12 cellular contexts compared by ENCODE assay signal in genomic region chr7:116139007-116139406, GRCh38.
DNase-seq lines count a peak whose midpoint lies in the region; ATAC-seq and TF ChIP-seq lines count a peak whose summit lies in the region.
"Had no signal": no experiment of that assay in that cellular context is flagged by ENCODE, and none has a peak within 500 bp of the region (broad histone marks: within the 10 kb centered on the region; RNA-seq: fewer than 3 reads in every experiment).

No MANE protein-coding gene starts in this region.

- H2AFZ ChIP-seq in GM23338: no peak overlapping the region

- no peaks in the 10 kb centered on the region for H3F3A ChIP-seq in GM23338 (replicated peaks; ENCODE audit: low read depth)

- no peaks in the 10 kb centered on the region for H3K36me3 Mint-ChIP-seq in GM23338 (ENCODE audit: low read depth)
- H3K36me3 Mint-ChIP-seq in natural killer cell treated with Interleukin-12 subunit alpha and Interleukin-12 subunit beta and Interleukin-15 and Interleukin-18, amount 100 ng/mL, for 72 hours: no peaks in the 10 kb centered on the region
- H3K36me3 Mint-ChIP-seq: activated CD4-positive, alpha-beta memory T cell treated with anti-CD3 and anti-CD28 coated beads for 36 hours had no signal

- WGBS in right cardiac atrium: 51% methylated on average over 6 of the region's 6 CpGs
- 35 to 62% methylated on average over 6 of the region's 6 CpGs for WGBS in esophagus squamous epithelium, 2 donors

- H3K4me1 ChIP-seq in GM23338 (ENCODE audit: insufficient read depth): no peaks in the 10 kb centered on the region
- no peaks in the 10 kb centered on the region for H3K4me1 ChIP-seq in right cardiac atrium (ENCODE audit: control insufficient read depth, insufficient read depth, low read length)
- H3K4me1 ChIP-seq in rectal smooth muscle tissue (ENCODE audit: control insufficient read depth, insufficient read depth, low read length): peaks cover 8% of the 10 kb centered on the region
- peaks cover 0 to 12% (median 3%) of the 10 kb centered on the region in 3 donors for H3K4me1 ChIP-seq in esophagus squamous epithelium
- H3K4me1 ChIP-seq: adrenal gland had no signal

- H3K9me3 ChIP-seq in right cardiac atrium (ENCODE audit: control insufficient read depth, low read length) (no peaks in the 10 kb centered on the region), esophagus squamous epithelium (no peaks in the 10 kb centered on the region)
- H3K9me3 ChIP-seq: adrenal gland had no signal

- H3K27ac Mint-ChIP-seq in GM23338: no peak overlapping the region
- no peak overlapping the region for H3K27ac Mint-ChIP-seq in natural killer cell treated with Interleukin-12 subunit alpha and Interleukin-12 subunit beta and Interleukin-15 and Interleukin-18, amount 100 ng/mL, for 72 hours
- H3K27ac Mint-ChIP-seq: activated CD4-positive, alpha-beta memory T cell treated with anti-CD3 and anti-CD28 coated beads for 36 hours; CD4-positive, alpha-beta T cell had no signal

- no peak for TF ChIP-seq POLR2A in esophagus squamous epithelium (IDR thresholded peaks at IDR 0.05)

- H3K4me1 Mint-ChIP-seq in GM23338: no peaks in the 10 kb centered on the region
- peaks cover 9 to 12% of the 10 kb centered on the region in 2 donors for H3K4me1 Mint-ChIP-seq in natural killer cell treated with Interleukin-12 subunit alpha and Interleukin-12 subunit beta and Interleukin-15 and Interleukin-18, amount 100 ng/mL, for 72 hours (ENCODE audit: low read depth in 2 of 2)

- H3K27ac ChIP-seq in GM23338 (ENCODE audit: low read depth) (no peak overlapping the region), right cardiac atrium (ENCODE audit: low read length) (no peak overlapping the region), rectal smooth muscle tissue (ENCODE audit: low read depth, low read length) (peak overlapping the region; percentile 48), esophagus squamous epithelium (no peak overlapping the region)
- H3K27ac ChIP-seq: adrenal gland had no signal

- H3K9me3 Mint-ChIP-seq in GM23338: no peaks in the 10 kb centered on the region
- H3K9me3 Mint-ChIP-seq in natural killer cell treated with Interleukin-12 subunit alpha and Interleukin-12 subunit beta and Interleukin-15 and Interleukin-18, amount 100 ng/mL, for 72 hours: no peaks in the 10 kb centered on the region
- H3K9me3 Mint-ChIP-seq: activated CD4-positive, alpha-beta memory T cell treated with anti-CD3 and anti-CD28 coated beads for 36 hours; CD4-positive, alpha-beta T cell had no signal

- intact Hi-C loops in right cardiac atrium (cut with DNase I): no loop called here
- intact Hi-C loops in esophagus squamous epithelium (cut with DNase I): no loop called here

- no peaks in the 10 kb centered on the region for H4K20me1 ChIP-seq in GM23338 (replicated peaks; ENCODE audit: insufficient read depth)

- ATAC-seq in GM23338: peak; percentile 36; the same call in 2 of the 3 replicates
- peak; percentile 64 to 77 for ATAC-seq in right cardiac atrium
- no peak for ATAC-seq in natural killer cell treated with Interleukin-12 subunit alpha and Interleukin-12 subunit beta and Interleukin-15 and Interleukin-18, amount 100 ng/mL, for 72 hours

- H3K4me2 ChIP-seq in GM23338: no peak overlapping the region

- no peaks in the 10 kb centered on the region for H3K79me2 ChIP-seq in GM23338 (replicated peaks; ENCODE audit: insufficient read depth)

- H3K9me2 ChIP-seq in GM23338 (ENCODE audit: insufficient read depth): no peaks in the 10 kb centered on the region

- no peak overlapping the region for H3K4me3 Mint-ChIP-seq in GM23338
- H3K4me3 Mint-ChIP-seq in natural killer cell treated with Interleukin-12 subunit alpha and Interleukin-12 subunit beta and Interleukin-15 and Interleukin-18, amount 100 ng/mL, for 72 hours: no peak overlapping the region
- H3K4me3 Mint-ChIP-seq: activated CD4-positive, alpha-beta memory T cell treated with anti-CD3 and anti-CD28 coated beads for 36 hours; CD4-positive, alpha-beta T cell had no signal

- H3K27me3 ChIP-seq in GM23338 (ENCODE audit: insufficient read depth) (no peaks in the 10 kb centered on the region), right cardiac atrium (ENCODE audit: control insufficient read depth, insufficient read depth) (no peaks in the 10 kb centered on the region), rectal smooth muscle tissue (ENCODE audit: control insufficient read depth, insufficient read depth, low read length) (no peaks in the 10 kb centered on the region), esophagus squamous epithelium (no peaks in the 10 kb centered on the region)
- H3K27me3 ChIP-seq: adrenal gland had no signal

- H3K27me3 Mint-ChIP-seq in GM23338 (ENCODE audit: insufficient read depth, low read depth, poor library complexity): no peaks in the 10 kb centered on the region
- H3K27me3 Mint-ChIP-seq in natural killer cell treated with Interleukin-12 subunit alpha and Interleukin-12 subunit beta and Interleukin-15 and Interleukin-18, amount 100 ng/mL, for 72 hours: no peaks in the 10 kb centered on the region

- no peak overlapping the region for H3K9ac ChIP-seq in rectal smooth muscle tissue (ENCODE audit: low read length)

- no peak for TF ChIP-seq CTCF in GM23338 (conservative IDR thresholded peaks at IDR 0.05; ENCODE audit: low read depth in 2 of 2)
- no peak for TF ChIP-seq CTCF in esophagus squamous epithelium (IDR thresholded peaks at IDR 0.05)

- DNase-seq in GM23338 (ENCODE audit: low spot score) (no peak), astrocyte of the hippocampus (ENCODE audit: low read depth, low spot score) (peak; percentile 50), right cardiac atrium (no peak), esophagus squamous epithelium (lab: John Stamatoyannopoulos, UW) (no peak), NCI-H2171 treated with DMSO at 0.1 percent for 48 hours (lab: John Stamatoyannopoulos, UW) (no peak)
- no peak for DNase-seq in effector CD4-positive, alpha-beta T cell
- no peak for DNase-seq in natural killer cell treated with Interleukin-12 subunit alpha and Interleukin-12 subunit beta and Interleukin-15 and Interleukin-18, amount 100 ng/mL, for 72 hours (ENCODE audit: low spot score)
- DNase-seq: activated CD4-positive, alpha-beta memory T cell treated with anti-CD3 and anti-CD28 coated beads for 36 hours; adrenal gland; CD4-positive, alpha-beta T cell; stimulated activated CD4-positive, alpha-beta T cell treated with anti-CD3 and anti-CD28 coated beads, Interleukin-12 subunit alpha, Interleukin-12 subunit beta, amount 100 ng/mL, for 4 hours had no signal

- H3K4me3 ChIP-seq in GM23338 (no peak overlapping the region), right cardiac atrium (ENCODE audit: low read length) (no peak overlapping the region), rectal smooth muscle tissue (ENCODE audit: low read length) (no peak overlapping the region), esophagus squamous epithelium (no peak overlapping the region)
- H3K4me3 ChIP-seq: adrenal gland had no signal

- no peaks in the 10 kb centered on the region for H3K36me3 ChIP-seq in GM23338 (ENCODE audit: insufficient read depth)
- H3K36me3 ChIP-seq in rectal smooth muscle tissue (ENCODE audit: control insufficient read depth, insufficient read depth, low read length): no peaks in the 10 kb centered on the region
- H3K36me3 ChIP-seq in esophagus squamous epithelium: no peaks in the 10 kb centered on the region
- H3K36me3 ChIP-seq: adrenal gland had no signal

TF ChIP-seq in GM23338, 12 proteins besides CTCF, POLR2A, EP300 and RAD21 (continues in another document):
- no peak for TF ChIP-seq EZH2 (IDR thresholded peaks at IDR 0.05; ENCODE audit: low read depth, unreplicated experiment)
- no peak for TF ChIP-seq ETS1 (IDR thresholded peaks at IDR 0.05)
- no peak for TF ChIP-seq JUNB (IDR thresholded peaks at IDR 0.05; ENCODE audit: unreplicated experiment)
- no peak for TF ChIP-seq ZNF114 (CRISPR knock-in tag; IDR thresholded peaks at IDR 0.05)
- no peak for TF ChIP-seq EZH2phosphoT487 (IDR thresholded peaks at IDR 0.05; ENCODE audit: unreplicated experiment)

Comparison
In these comparisons a context has a peak if more than half of its experiments do, and no peak if none do; other contexts are left out.
1. ATAC-seq: peak in GM23338 (single experiment) and right cardiac atrium (2 of 2); none in natural killer cell treated with Interleukin-12 subunit alpha and Interleukin-12 subunit beta and Interleukin-15 and Interleukin-18, amount 100 ng/mL, for 72 hours (0 of 2).